ENCODE assay signal across 20 cellular contexts in the genomic region with DNA sequence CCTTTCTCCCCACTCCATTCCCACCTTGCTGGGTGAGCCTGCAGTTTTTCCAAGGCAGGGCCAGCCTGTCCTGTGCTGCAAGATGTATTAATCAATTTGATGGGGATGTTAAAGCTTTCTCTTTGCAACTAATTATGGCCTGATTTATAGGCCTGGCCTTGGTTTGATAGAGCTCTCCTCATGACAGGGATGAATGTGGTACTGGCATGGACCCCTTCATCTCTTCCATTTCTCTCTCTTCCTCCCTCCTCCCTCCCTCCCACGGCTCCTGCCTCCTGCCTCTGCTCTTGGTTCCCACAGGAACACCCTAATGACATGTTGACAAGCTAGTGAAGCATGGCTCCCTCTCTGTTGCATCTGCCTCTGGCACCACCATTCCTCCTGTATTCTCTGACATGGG. TPM values are rescaled to one million over a fixed set of nuclear protein-coding genes. Genes with fewer than 3 reads are reported as not detected.
"Had no signal": no experiment of that assay in that cellular context is flagged by ENCODE, and none has a peak within 500 bp of the region (broad histone marks: within the 10 kb centered on the region; RNA-seq: fewer than 3 reads in every experiment).

No MANE protein-coding gene starts in this region.

- H3K9me3 ChIP-seq: ascending aorta, gastrocnemius medialis, heart left ventricle, lower lobe of right lung, right atrium auricular region, suprapubic skin had no signal

- H3K9me3 Mint-ChIP-seq: naive thymus-derived CD4-positive, alpha-beta T cell; stimulated activated naive CD8-positive, alpha-beta T cell treated with anti-CD3 and anti-CD28 coated beads, Interleukin-15, Interleukin-2, amounts not matched to agents 100 ng/mL and 50 ng/mL, for 24 hours; T-cell had no signal

- H3K36me3 Mint-ChIP-seq: T-cell had no signal

- H3K27me3 ChIP-seq: ascending aorta, right atrium auricular region had no signal

- DNase-seq: activated CD4-positive, alpha-beta T cell treated with anti-CD3 and anti-CD28 coated beads for 1 hour; dorsolateral prefrontal cortex; erythroblast; gastrocnemius medialis; heart left ventricle; left cardiac atrium; lower lobe of right lung; naive thymus-derived CD4-positive, alpha-beta T cell; nucleus accumbens; stimulated activated CD4-positive, alpha-beta T cell treated with anti-CD3 and anti-CD28 coated beads, Interleukin-15, amount 100 ng/mL, for 24 hours; stimulated activated CD4-positive, alpha-beta T cell treated with anti-CD3 and anti-CD28 coated beads, Interleukin-4, amount 100 ng/mL, for 1 hour; T-cell; trophoblast cell had no signal

- ATAC-seq: gastrocnemius medialis; heart left ventricle; left cardiac atrium; lower lobe of right lung; naive thymus-derived CD4-positive, alpha-beta T cell; T-cell had no signal

- H3K4me3 ChIP-seq: ascending aorta, dorsolateral prefrontal cortex, gastrocnemius medialis, heart left ventricle, lower lobe of right lung, right atrium auricular region, skin epidermis, suprapubic skin had no signal

- H3K36me3 ChIP-seq: ascending aorta, gastrocnemius medialis, heart left ventricle, lower lobe of right lung, right atrium auricular region, suprapubic skin had no signal

- H3K27ac Mint-ChIP-seq: stimulated activated naive CD8-positive, alpha-beta T cell treated with anti-CD3 and anti-CD28 coated beads, Interleukin-15, Interleukin-2, amounts not matched to agents 100 ng/mL and 50 ng/mL, for 24 hours; T-cell had no signal

- H3K4me1 ChIP-seq: ascending aorta, gastrocnemius medialis, heart left ventricle, lower lobe of right lung, right atrium auricular region, suprapubic skin had no signal

- H3K27ac ChIP-seq: ascending aorta, dorsolateral prefrontal cortex, gastrocnemius medialis, heart left ventricle, lower lobe of right lung, right atrium auricular region, skin epidermis, suprapubic skin had no signal

- H3K4me3 Mint-ChIP-seq: naive thymus-derived CD4-positive, alpha-beta T cell; stimulated activated naive CD8-positive, alpha-beta T cell treated with anti-CD3 and anti-CD28 coated beads, Interleukin-15, Interleukin-2, amounts not matched to agents 100 ng/mL and 50 ng/mL, for 24 hours; T-cell had no signal

RNA-seq across cellular contexts. Expression of gene SKAP1, which starts 47.2 kb away (rescaled TPM):
- total RNA-seq: ascending aorta, gastrocnemius medialis, right atrium auricular region had no signal

RNA-seq across cellular contexts. Expression of gene HOXB1, which starts 53.6 kb away (rescaled TPM):
- total RNA-seq: ascending aorta; dorsolateral prefrontal cortex; gastrocnemius medialis; heart left ventricle; left cardiac atrium; lower lobe of right lung; mononuclear cell; naive thymus-derived CD4-positive, alpha-beta T cell; posterior vena cava; right atrium auricular region; suprapubic skin; T-cell had no signal
- polyA plus RNA-seq: heart left ventricle; naive thymus-derived CD4-positive, alpha-beta T cell had no signal
